ENCODE assay signal across 1 cellular context in the genomic region with DNA sequence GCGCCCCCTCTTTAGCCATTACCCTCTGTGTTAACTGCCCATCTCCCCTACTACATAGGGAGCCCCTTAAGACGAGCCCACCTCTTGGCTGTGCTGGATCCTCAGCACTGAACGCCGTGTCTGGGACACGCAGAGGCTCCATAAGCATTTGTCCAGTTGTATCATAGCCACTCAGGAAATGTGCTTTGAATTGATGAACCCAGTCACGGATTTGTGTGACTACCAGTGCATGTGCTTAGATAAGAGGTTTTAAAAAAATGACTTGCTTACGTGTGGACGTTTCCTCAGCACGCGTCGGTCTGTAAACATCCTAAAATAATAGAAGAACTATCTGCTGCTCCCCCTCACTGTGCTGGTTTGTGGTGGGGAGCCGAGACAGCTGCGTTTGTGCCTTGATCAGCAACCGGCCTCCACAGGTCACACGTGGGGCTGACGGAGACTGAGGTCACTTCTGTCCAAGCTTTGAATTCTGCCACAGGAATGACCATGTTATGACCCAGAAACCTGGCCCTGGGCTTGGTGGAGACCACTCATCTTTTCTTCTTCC.
TF ChIP-seq lines count a peak whose summit lies in the region.

No MANE protein-coding gene starts in this region.

TF ChIP-seq in K562, 482 proteins besides CTCF, POLR2A, EP300 and RAD21 (continued from another document and continues in another):
- no peak for TF ChIP-seq ZNF695 (CRISPR knock-in tag; IDR thresholded peaks at IDR 0.05)
- no peak for TF ChIP-seq PTBP1 (IDR thresholded peaks at IDR 0.05; ENCODE audit: low read depth, low read length)
- no peak for TF ChIP-seq CAMTA2 (CRISPR knock-in tag; conservative IDR thresholded peaks at IDR 0.05)
- TF ChIP-seq, protein P1, sequence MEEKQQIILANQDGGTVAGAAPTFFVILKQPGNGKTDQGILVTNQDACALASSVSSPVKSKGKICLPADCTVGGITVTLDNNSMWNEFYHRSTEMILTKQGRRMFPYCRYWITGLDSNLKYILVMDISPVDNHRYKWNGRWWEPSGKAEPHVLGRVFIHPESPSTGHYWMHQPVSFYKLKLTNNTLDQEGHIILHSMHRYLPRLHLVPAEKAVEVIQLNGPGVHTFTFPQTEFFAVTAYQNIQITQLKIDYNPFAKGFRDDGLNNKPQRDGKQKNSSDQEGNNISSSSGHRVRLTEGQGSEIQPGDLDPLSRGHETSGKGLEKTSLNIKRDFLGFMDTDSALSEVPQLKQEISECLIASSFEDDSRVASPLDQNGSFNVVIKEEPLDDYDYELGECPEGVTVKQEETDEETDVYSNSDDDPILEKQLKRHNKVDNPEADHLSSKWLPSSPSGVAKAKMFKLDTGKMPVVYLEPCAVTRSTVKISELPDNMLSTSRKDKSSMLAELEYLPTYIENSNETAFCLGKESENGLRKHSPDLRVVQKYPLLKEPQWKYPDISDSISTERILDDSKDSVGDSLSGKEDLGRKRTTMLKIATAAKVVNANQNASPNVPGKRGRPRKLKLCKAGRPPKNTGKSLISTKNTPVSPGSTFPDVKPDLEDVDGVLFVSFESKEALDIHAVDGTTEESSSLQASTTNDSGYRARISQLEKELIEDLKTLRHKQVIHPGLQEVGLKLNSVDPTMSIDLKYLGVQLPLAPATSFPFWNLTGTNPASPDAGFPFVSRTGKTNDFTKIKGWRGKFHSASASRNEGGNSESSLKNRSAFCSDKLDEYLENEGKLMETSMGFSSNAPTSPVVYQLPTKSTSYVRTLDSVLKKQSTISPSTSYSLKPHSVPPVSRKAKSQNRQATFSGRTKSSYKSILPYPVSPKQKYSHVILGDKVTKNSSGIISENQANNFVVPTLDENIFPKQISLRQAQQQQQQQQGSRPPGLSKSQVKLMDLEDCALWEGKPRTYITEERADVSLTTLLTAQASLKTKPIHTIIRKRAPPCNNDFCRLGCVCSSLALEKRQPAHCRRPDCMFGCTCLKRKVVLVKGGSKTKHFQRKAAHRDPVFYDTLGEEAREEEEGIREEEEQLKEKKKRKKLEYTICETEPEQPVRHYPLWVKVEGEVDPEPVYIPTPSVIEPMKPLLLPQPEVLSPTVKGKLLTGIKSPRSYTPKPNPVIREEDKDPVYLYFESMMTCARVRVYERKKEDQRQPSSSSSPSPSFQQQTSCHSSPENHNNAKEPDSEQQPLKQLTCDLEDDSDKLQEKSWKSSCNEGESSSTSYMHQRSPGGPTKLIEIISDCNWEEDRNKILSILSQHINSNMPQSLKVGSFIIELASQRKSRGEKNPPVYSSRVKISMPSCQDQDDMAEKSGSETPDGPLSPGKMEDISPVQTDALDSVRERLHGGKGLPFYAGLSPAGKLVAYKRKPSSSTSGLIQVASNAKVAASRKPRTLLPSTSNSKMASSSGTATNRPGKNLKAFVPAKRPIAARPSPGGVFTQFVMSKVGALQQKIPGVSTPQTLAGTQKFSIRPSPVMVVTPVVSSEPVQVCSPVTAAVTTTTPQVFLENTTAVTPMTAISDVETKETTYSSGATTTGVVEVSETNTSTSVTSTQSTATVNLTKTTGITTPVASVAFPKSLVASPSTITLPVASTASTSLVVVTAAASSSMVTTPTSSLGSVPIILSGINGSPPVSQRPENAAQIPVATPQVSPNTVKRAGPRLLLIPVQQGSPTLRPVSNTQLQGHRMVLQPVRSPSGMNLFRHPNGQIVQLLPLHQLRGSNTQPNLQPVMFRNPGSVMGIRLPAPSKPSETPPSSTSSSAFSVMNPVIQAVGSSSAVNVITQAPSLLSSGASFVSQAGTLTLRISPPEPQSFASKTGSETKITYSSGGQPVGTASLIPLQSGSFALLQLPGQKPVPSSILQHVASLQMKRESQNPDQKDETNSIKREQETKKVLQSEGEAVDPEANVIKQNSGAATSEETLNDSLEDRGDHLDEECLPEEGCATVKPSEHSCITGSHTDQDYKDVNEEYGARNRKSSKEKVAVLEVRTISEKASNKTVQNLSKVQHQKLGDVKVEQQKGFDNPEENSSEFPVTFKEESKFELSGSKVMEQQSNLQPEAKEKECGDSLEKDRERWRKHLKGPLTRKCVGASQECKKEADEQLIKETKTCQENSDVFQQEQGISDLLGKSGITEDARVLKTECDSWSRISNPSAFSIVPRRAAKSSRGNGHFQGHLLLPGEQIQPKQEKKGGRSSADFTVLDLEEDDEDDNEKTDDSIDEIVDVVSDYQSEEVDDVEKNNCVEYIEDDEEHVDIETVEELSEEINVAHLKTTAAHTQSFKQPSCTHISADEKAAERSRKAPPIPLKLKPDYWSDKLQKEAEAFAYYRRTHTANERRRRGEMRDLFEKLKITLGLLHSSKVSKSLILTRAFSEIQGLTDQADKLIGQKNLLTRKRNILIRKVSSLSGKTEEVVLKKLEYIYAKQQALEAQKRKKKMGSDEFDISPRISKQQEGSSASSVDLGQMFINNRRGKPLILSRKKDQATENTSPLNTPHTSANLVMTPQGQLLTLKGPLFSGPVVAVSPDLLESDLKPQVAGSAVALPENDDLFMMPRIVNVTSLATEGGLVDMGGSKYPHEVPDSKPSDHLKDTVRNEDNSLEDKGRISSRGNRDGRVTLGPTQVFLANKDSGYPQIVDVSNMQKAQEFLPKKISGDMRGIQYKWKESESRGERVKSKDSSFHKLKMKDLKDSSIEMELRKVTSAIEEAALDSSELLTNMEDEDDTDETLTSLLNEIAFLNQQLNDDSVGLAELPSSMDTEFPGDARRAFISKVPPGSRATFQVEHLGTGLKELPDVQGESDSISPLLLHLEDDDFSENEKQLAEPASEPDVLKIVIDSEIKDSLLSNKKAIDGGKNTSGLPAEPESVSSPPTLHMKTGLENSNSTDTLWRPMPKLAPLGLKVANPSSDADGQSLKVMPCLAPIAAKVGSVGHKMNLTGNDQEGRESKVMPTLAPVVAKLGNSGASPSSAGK (IDR thresholded peaks at IDR 0.05) = peak; percentile 74
- no peak for TF ChIP-seq FOXP1 (CRISPR knock-in tag; IDR thresholded peaks at IDR 0.05)
- no peak for TF ChIP-seq RNF219 (CRISPR knock-in tag; IDR thresholded peaks at IDR 0.05)
- no peak for TF ChIP-seq ZNF79 (CRISPR knock-in tag; IDR thresholded peaks at IDR 0.05; ENCODE audit: low read depth)
- peak; percentile 76; the same call in 1 of the 2 replicates for TF ChIP-seq ZKSCAN8 (CRISPR knock-in tag; IDR thresholded peaks at IDR 0.05)
- TF ChIP-seq ZBTB33 (CRISPR knock-in tag; IDR thresholded peaks at IDR 0.05) = no peak
- 0 out of 2 replicates have a peak, but pooled peaks have one; percentile 40 for TF ChIP-seq LCOR (CRISPR knock-in tag; IDR thresholded peaks at IDR 0.05)
- TF ChIP-seq TCF7L2 (IDR thresholded peaks at IDR 0.05; ENCODE audit: low read depth, low read length) = no peak
- peak; percentile 55; the same call in 1 of the 2 replicates for TF ChIP-seq ATF7 (IDR thresholded peaks at IDR 0.05)
- no peak for TF ChIP-seq ZNF133 (CRISPR knock-in tag; IDR thresholded peaks at IDR 0.05)
- no peak for TF ChIP-seq C11orf30 (IDR thresholded peaks at IDR 0.05; ENCODE audit: low read depth)
- peak; percentile 41; the same call in 1 of the 2 replicates for TF ChIP-seq MBD2 (IDR thresholded peaks at IDR 0.05; ENCODE audit: borderline replicate concordance, low read depth)
- TF ChIP-seq STAT5A (IDR thresholded peaks at IDR 0.05; ENCODE audit: borderline replicate concordance, low read length) = peak; percentile 42; the same call in 1 of the 2 replicates
- no peak for TF ChIP-seq NCOA6 (IDR thresholded peaks at IDR 0.05)
- TF ChIP-seq ZBTB8A (IDR thresholded peaks at IDR 0.05; ENCODE audit: partially characterized antibody) = no peak
- no peak; the same call in 1 of the 2 replicates for TF ChIP-seq MYBL2 (IDR thresholded peaks at IDR 0.05; ENCODE audit: low read depth)
- TF ChIP-seq MYBL2 (CRISPR knock-in tag; IDR thresholded peaks at IDR 0.05; ENCODE audit: borderline replicate concordance) = no peak
- TF ChIP-seq CREB5 (CRISPR knock-in tag; IDR thresholded peaks at IDR 0.05) = no peak
- TF ChIP-seq CREB3 (tag; conservative IDR thresholded peaks at IDR 0.05; ENCODE audit: low read depth) = no peak
- TF ChIP-seq RREB1 (CRISPR knock-in tag; IDR thresholded peaks at IDR 0.05) = no peak
- no peak for TF ChIP-seq ZNF589 (CRISPR knock-in tag; IDR thresholded peaks at IDR 0.05; ENCODE audit: low read depth)
- no peak for TF ChIP-seq NR4A1 (CRISPR knock-in tag; IDR thresholded peaks at IDR 0.05)
- TF ChIP-seq NR4A1 (tag; IDR thresholded peaks at IDR 0.05) = no peak
- no peak for TF ChIP-seq ZNF507 (tag; conservative IDR thresholded peaks at IDR 0.05)
- no peak for TF ChIP-seq RUNX1 (IDR thresholded peaks at IDR 0.05; ENCODE audit: low read depth)
- no peak for TF ChIP-seq RBM22 (IDR thresholded peaks at IDR 0.05; ENCODE audit: low read depth, low read length, poor library complexity, severe bottlenecking)
- TF ChIP-seq RCOR1 (IDR thresholded peaks at IDR 0.05; ENCODE audit: borderline replicate concordance in 1 of 2, low read depth in 2 of 2, low read length in 2 of 2) = peak; percentile 22 to 88; a peak in 2 of 4 replicates
